ENCODE assay signal across 17 cellular contexts in genomic region chr2:67457699-67458098, GRCh38.
DNase-seq lines count a peak whose midpoint lies in the region; ATAC-seq, FAIRE-seq and TF ChIP-seq lines count a peak whose summit lies in the region.
"Had no signal": no experiment of that assay in that cellular context is flagged by ENCODE, and none has a peak within 500 bp of the region (broad histone marks: within the 10 kb centered on the region; RNA-seq: fewer than 3 reads in every experiment).

No MANE protein-coding gene starts in this region.

- 69% methylated on average over 4 of the region's 4 CpGs for WGBS in A549 (ENCODE audit: missing lambda C conversion rate)
- 68 to 88% (median 80%) methylated on average over 4 of the region's 4 CpGs for WGBS in heart left ventricle, 4 donors

- H3K27ac ChIP-seq in A549, result no peak overlapping the region
- peak overlapping the region; percentile 67 for H3K27ac ChIP-seq in epithelial cell of prostate
- H3K27ac ChIP-seq in keratinocyte (ENCODE audit: control insufficient read depth, insufficient read depth, low read length), result no peak overlapping the region
- H3K27ac ChIP-seq in heart left ventricle, result no peak overlapping the region

- FAIRE-seq in A549 (lab: Jason Lieb, UNC) (no peak), HTR-8/SVneo (lab: Jason Lieb, UNC) (peak; percentile 38), keratinocyte (lab: Jason Lieb, UNC) (peak; percentile 73)
- FAIRE-seq: D721Med, G401.6, GM12891 had no signal

- H3K36me3 ChIP-seq in keratinocyte (ENCODE audit: control insufficient read depth in 2 of 2, extremely low read depth in 1 of 2, insufficient read depth in 2 of 2, low read length in 2 of 2), result no peaks in the 10 kb centered on the region
- no peaks in the 10 kb centered on the region for H3K36me3 ChIP-seq in heart left ventricle

- TF ChIP-seq EP300 in A549 (IDR thresholded peaks at IDR 0.05), result no peak

- no peak overlapping the region for H3K4me3 ChIP-seq in A549
- no peak overlapping the region for H3K4me3 ChIP-seq in keratinocyte (ENCODE audit: control insufficient read depth in 2 of 3, extremely low read depth in 1 of 3, insufficient read depth in 2 of 3, low read depth in 1 of 3, low read length in 3 of 3)
- H3K4me3 ChIP-seq in heart left ventricle, result no peak overlapping the region

- TF ChIP-seq POLR2A in A549 (IDR thresholded peaks at IDR 0.05; ENCODE audit: low read length) (no peak), heart left ventricle (IDR thresholded peaks at IDR 0.05) (no peak)

- H3K9me3 ChIP-seq in A549, result no peaks in the 10 kb centered on the region
- no peaks in the 10 kb centered on the region for H3K9me3 ChIP-seq in keratinocyte (ENCODE audit: control insufficient read depth, low read depth, low read length)
- no peaks in the 10 kb centered on the region for H3K9me3 ChIP-seq in heart left ventricle

- no peaks in the 10 kb centered on the region for H4K20me1 ChIP-seq in keratinocyte (ENCODE audit: control insufficient read depth, extremely low read depth, insufficient read depth, low read length)

- CTCF ChIA-PET in A549 (lab: Yijun Ruan, JAX), result interaction anchor here (1.2 kb wide), 1 partner anchor 21 kb away, joined by 4 read pairs; no protein-coding TSS in a partner anchor

- TF ChIP-seq RAD21 in A549 (conservative IDR thresholded peaks at IDR 0.05 in 1 of 2, IDR thresholded peaks at IDR 0.05 in 1 of 2), result no peak

- no peaks in the 10 kb centered on the region for H3K9me1 ChIP-seq in keratinocyte (ENCODE audit: control insufficient read depth, extremely low read depth, insufficient read depth, low read length)

- H3K4me1 ChIP-seq in A549 (peaks cover 5% of the 10 kb centered on the region; the same call in 1 of the 3 replicates), keratinocyte (ENCODE audit: control insufficient read depth, extremely low read depth, insufficient read depth, low read length) (peaks cover 28% of the 10 kb centered on the region), heart left ventricle (no peaks in the 10 kb centered on the region)

- no peak overlapping the region for H3K4me2 ChIP-seq in A549
- H3K4me2 ChIP-seq in keratinocyte (ENCODE audit: control insufficient read depth, extremely low read depth, insufficient read depth, low read depth, low read length), result peak overlapping the region; percentile 22

- ATAC-seq in A549 (no peak), heart left ventricle (no peak), HG02759 (IDR thresholded peaks at IDR 0.05; ENCODE audit: unreplicated experiment) (no peak)

- intact Hi-C loops in heart left ventricle (cut with DNase I), result no loop called here

- H3K27me3 ChIP-seq in keratinocyte (ENCODE audit: control insufficient read depth, extremely low read depth, insufficient read depth, low read length), result no peaks in the 10 kb centered on the region
- no peaks in the 10 kb centered on the region for H3K27me3 ChIP-seq in heart left ventricle

- POLR2A ChIA-PET in A549 (lab: Yijun Ruan, JAX), result no interaction called here

- H3K79me2 ChIP-seq in keratinocyte (ENCODE audit: control insufficient read depth, insufficient read depth, low read length), result no peaks in the 10 kb centered on the region

- DNase-seq in A549 (ENCODE audit: low read depth in 1 of 2, low spot score in 1 of 2) (no peak), HTR-8/SVneo (ENCODE audit: insufficient read length, low spot score) (no peak), epithelial cell of prostate (ENCODE audit: low read depth, low spot score) (no peak), keratinocyte (ENCODE audit: low read depth, low spot score) (no peak), NCI-H146 treated with DMSO at 0.1 percent for 48 hours (lab: John Stamatoyannopoulos, UW; ENCODE audit: unreplicated experiment) (no peak), heart left ventricle (no peak)
- DNase-seq: C1 segment of cervical spinal cord; CD4-positive, alpha-beta memory T cell; DMS153; DMS79 treated with DMSO at 0.1 percent for 48 hours; EL; GOT3; H9 had no signal

- TF ChIP-seq CTCF in A549 (IDR thresholded peaks at IDR 0.05), result no peak
- TF ChIP-seq CTCF in keratinocyte (optimal IDR thresholded peaks at IDR 0.05 in 1 of 3, IDR thresholded peaks at IDR 0.05 in 1 of 3, conservative IDR thresholded peaks at IDR 0.05 in 1 of 3; ENCODE audit: extremely low read depth in 1 of 3, insufficient read depth in 2 of 3, low read length in 3 of 3), result no peak
- TF ChIP-seq CTCF in heart left ventricle (IDR thresholded peaks at IDR 0.05), result no peak

- no peak overlapping the region for H3K9ac ChIP-seq in keratinocyte (ENCODE audit: control insufficient read depth, extremely low read depth, insufficient read depth, low read length)

- dilution Hi-C loops in keratinocyte (cut with MboI; ENCODE audit: extremely low pct_ligation_motif_present, low sequenced_read_pairs), result no loop called here

- no peak overlapping the region for H2AFZ ChIP-seq in keratinocyte (ENCODE audit: control insufficient read depth, low read length)

TF ChIP-seq in A549, 52 proteins besides CTCF, POLR2A, EP300 and RAD21:
- peak; percentile 26 for TF ChIP-seq MAFK (IDR thresholded peaks at IDR 0.05; ENCODE audit: partially characterized antibody)
- no peak for TF ChIP-seq HEYL (CRISPR knock-in tag; IDR thresholded peaks at IDR 0.05)
